ENCODE assay signal across 22 cellular contexts in the genomic region with DNA sequence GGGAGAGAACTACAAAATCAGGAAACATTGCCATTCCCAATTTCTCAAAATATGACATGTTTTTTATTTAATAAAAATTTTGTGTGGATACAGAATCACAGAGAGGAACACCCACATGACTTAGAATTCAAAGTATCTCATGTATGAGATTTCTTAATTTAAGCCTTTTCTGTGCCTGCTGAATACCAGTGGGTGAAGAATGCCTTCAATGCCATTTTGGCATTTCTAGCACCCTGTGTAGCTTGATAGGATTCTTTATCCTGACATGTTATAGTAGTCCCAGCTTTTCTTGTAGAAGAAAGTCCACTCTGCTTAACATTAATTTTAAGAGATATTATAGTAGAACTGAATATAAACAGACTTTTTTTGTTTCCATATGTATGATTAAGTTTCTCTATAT.
"Had no signal": no experiment of that assay in that cellular context is flagged by ENCODE, and none has a peak within 500 bp of the region (broad histone marks: within the 10 kb centered on the region; RNA-seq: fewer than 3 reads in every experiment).

No MANE protein-coding gene starts in this region.

- H3K4me3 Mint-ChIP-seq: activated T-cell treated with anti-CD3 and anti-CD28 coated beads, Interleukin-2, amount 50 U/mL, for 72 hours; effector memory CD8-positive, alpha-beta T cell; neural crest cell; T-helper 1 cell treated with Interleukin-12 subunit alpha and Interleukin-12 subunit beta and Interleukin-4 antibody, amounts not matched to agents 30 μg/mL and 1 μg/mL, for 36 hours had no signal

- H3K9me3 Mint-ChIP-seq: activated T-cell treated with anti-CD3 and anti-CD28 coated beads, Interleukin-2, amount 50 U/mL, for 72 hours; effector memory CD8-positive, alpha-beta T cell; naive B cell; neural crest cell; T-helper 1 cell treated with Interleukin-12 subunit alpha and Interleukin-12 subunit beta and Interleukin-4 antibody, amounts not matched to agents 30 μg/mL and 1 μg/mL, for 36 hours had no signal

- H3K27me3 ChIP-seq: cardiac muscle cell, left lung, tibial nerve, vagina had no signal

- ATAC-seq: activated naive CD4-positive, alpha-beta T cell treated with anti-CD3 and anti-CD28 coated beads, Interleukin-2, amount 50 U/mL, for 72 hours; activated T-cell treated with anti-CD3 and anti-CD28 coated beads, Interleukin-2, amount 50 U/mL, for 72 hours; effector memory CD8-positive, alpha-beta T cell had no signal

- H3K4me3 ChIP-seq: cardiac muscle cell, left lung, tibial nerve, vagina had no signal

- H3K27ac ChIP-seq: cardiac muscle cell, vagina, WERI-Rb-1 had no signal

- H3K36me3 ChIP-seq: cardiac muscle cell, left lung, tibial nerve, vagina had no signal

- DNase-seq: activated CD4-positive, alpha-beta T cell treated with anti-CD3 and anti-CD28 coated beads for 1 hour; activated CD4-positive, alpha-beta T cell treated with anti-CD3 and anti-CD28 coated beads, Interleukin-2, amount 50 U/mL, for 4 hours; activated gamma-delta T cell; activated T-cell treated with anti-CD3 and anti-CD28 coated beads, Interleukin-2, amount 50 U/mL, for 72 hours; amniotic stem cell; effector memory CD8-positive, alpha-beta T cell; foreskin fibroblast; glutamatergic neuron; hypothalamus; left lung; naive B cell; stimulated activated CD4-positive, alpha-beta T cell treated with anti-CD3 and anti-CD28 coated beads, Interleukin-2, amount 100 ng/mL, for 24 hours; stimulated activated naive CD4-positive, alpha-beta T cell treated with Interleukin-2 at 50 U/mL for 16 hours; substantia nigra; WERI-Rb-1 had no signal

- H3K27me3 Mint-ChIP-seq: effector memory CD8-positive, alpha-beta T cell; naive B cell; progenitor cell of endocrine pancreas had no signal

- H3K36me3 Mint-ChIP-seq: naive B cell had no signal

- H3K9me3 ChIP-seq: left lung, tibial nerve, vagina had no signal

- H3K27ac Mint-ChIP-seq: activated naive CD4-positive, alpha-beta T cell treated with anti-CD3 and anti-CD28 coated beads, Interleukin-2, amount 50 U/mL, for 72 hours; activated T-cell treated with anti-CD3 and anti-CD28 coated beads, Interleukin-2, amount 50 U/mL, for 72 hours; effector memory CD8-positive, alpha-beta T cell; naive B cell; progenitor cell of endocrine pancreas; T-helper 1 cell treated with Interleukin-12 subunit alpha and Interleukin-12 subunit beta and Interleukin-4 antibody, amounts not matched to agents 30 μg/mL and 1 μg/mL, for 36 hours had no signal
